28 cellular contexts compared by ENCODE assay signal in the genomic region with DNA sequence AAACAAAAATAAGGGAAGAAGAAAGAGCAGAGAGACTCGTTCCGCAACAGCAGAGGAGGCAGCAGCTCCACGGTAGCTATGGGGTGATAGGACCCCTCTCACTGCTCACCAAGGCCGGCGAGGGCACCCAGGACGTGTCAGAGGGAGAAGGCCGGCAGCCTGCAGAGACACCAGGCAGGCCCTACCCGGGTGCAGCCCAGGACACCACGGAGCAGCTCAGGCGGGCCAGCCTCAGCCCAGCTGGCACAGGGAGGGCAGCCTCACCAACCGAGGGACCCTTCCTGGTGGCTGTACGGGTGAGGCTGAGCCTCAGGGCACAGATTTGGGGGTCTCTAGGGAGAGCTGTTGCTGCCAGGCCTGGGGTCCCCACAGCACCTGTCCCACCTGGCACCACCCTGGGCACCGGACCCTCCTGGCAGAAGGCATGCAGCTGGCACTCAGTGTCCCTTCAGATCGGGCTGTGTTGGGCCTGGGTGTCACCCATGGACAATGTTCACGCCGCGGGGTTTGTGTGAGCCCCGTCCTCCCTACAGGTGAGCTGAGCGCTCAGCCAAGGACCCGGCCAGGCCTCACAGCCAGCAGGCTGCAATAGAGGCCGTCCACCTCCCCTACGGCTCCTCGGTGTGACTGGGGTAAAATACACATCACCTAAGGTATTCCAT. TPM values are rescaled to one million over a fixed set of nuclear protein-coding genes. Genes with fewer than 3 reads are reported as not detected.
A peak's percentile ranks its signal among the peaks of the same experiment; 100 is the strongest.
DNase-seq lines count a peak whose midpoint lies in the region; ATAC-seq and TF ChIP-seq lines count a peak whose summit lies in the region.
"Had no signal": no experiment of that assay in that cellular context is flagged by ENCODE, and none has a peak within 500 bp of the region (broad histone marks: within the 10 kb centered on the region; RNA-seq: fewer than 3 reads in every experiment).

No MANE protein-coding gene starts in this region.

- peak overlapping the region; percentile 67 for H3K27ac Mint-ChIP-seq in neural progenitor cell
- no peak overlapping the region for H3K27ac Mint-ChIP-seq in activated CD8-positive, alpha-beta T cell treated with anti-CD3 and anti-CD28 coated beads, Interleukin-2, amount 10 ng/mL, durations not matched to agents 7 days and 5 days
- H3K27ac Mint-ChIP-seq: activated CD4-positive, alpha-beta memory T cell treated with anti-CD3 and anti-CD28 coated beads for 36 hours; activated naive CD4-positive, alpha-beta T cell treated with anti-CD3 and anti-CD28 coated beads, Interleukin-2, amount 10 ng/mL, durations not matched to agents 7 days and 5 days; brain; T-helper 1 cell treated with Interleukin-12 subunit alpha and Interleukin-12 subunit beta and Interleukin-4 antibody, amounts not matched to agents 30 μg/mL and 1 μg/mL, for 36 hours had no signal

- peaks cover 10% of the 10 kb centered on the region for H3K27me3 Mint-ChIP-seq in neural progenitor cell (ENCODE audit: insufficient read depth, low read depth)
- H3K27me3 Mint-ChIP-seq in activated CD8-positive, alpha-beta T cell treated with anti-CD3 and anti-CD28 coated beads, Interleukin-2, amount 10 ng/mL, durations not matched to agents 7 days and 5 days (ENCODE audit: low read depth) = peaks cover 15% of the 10 kb centered on the region

- no peaks in the 10 kb centered on the region for H3K27me3 ChIP-seq in BLaER1
- H3K27me3 ChIP-seq in colonic mucosa = no peaks in the 10 kb centered on the region
- peaks cover 24% of the 10 kb centered on the region for H3K27me3 ChIP-seq in neural progenitor cell
- H3K27me3 ChIP-seq: upper lobe of left lung had no signal

- POLR2A ChIA-PET in activated CD8-positive, alpha-beta T cell treated with anti-CD3 and anti-CD28 coated beads, Interleukin-2, amount 10 ng/mL, durations not matched to agents 7 days and 5 days (lab: Charles Lee) = no interaction called here

- CTCF ChIA-PET in activated CD8-positive, alpha-beta T cell treated with anti-CD3 and anti-CD28 coated beads, Interleukin-2, amount 10 ng/mL, durations not matched to agents 7 days and 5 days (lab: Charles Lee) = no interaction called here

- H3K36me3 ChIP-seq in BLaER1 (no peaks in the 10 kb centered on the region), KOPT-K1 (ENCODE audit: insufficient read depth, low read length) (no peaks in the 10 kb centered on the region), colonic mucosa (no peaks in the 10 kb centered on the region), neural progenitor cell (no peaks in the 10 kb centered on the region)
- H3K36me3 ChIP-seq: SJSA1, upper lobe of left lung had no signal

- H4K20me1 ChIP-seq in BLaER1 (no peaks in the 10 kb centered on the region), neural progenitor cell (ENCODE audit: low read depth) (no peaks in the 10 kb centered on the region)

- H3K9ac ChIP-seq in BLaER1 (0 out of 2 replicates have a peak overlapping the region, but pooled peaks have one; percentile 21), colonic mucosa (ENCODE audit: low read depth in 2 of 2, low read length in 2 of 2) (no peak overlapping the region), neural progenitor cell (no peak overlapping the region)
- H3K9ac ChIP-seq: GM23248 had no signal

- H3K4me3 ChIP-seq in BLaER1 (no peak overlapping the region), colonic mucosa (no peak overlapping the region), neural progenitor cell (no peak overlapping the region)
- H3K4me3 ChIP-seq: GM23248, SJSA1, skin epidermis, upper lobe of left lung had no signal

- peaks cover 3% of the 10 kb centered on the region for H3K4me1 Mint-ChIP-seq in neural progenitor cell
- H3K4me1 Mint-ChIP-seq in activated CD8-positive, alpha-beta T cell treated with anti-CD3 and anti-CD28 coated beads, Interleukin-2, amount 10 ng/mL, durations not matched to agents 7 days and 5 days (ENCODE audit: low read depth) = peaks cover 9% of the 10 kb centered on the region
- H3K4me1 Mint-ChIP-seq: brain had no signal

- TF ChIP-seq CTCF in colonic mucosa (IDR thresholded peaks at IDR 0.05) (no peak), neural progenitor cell (IDR thresholded peaks at IDR 0.05) (no peak)

- intact Hi-C loops in colonic mucosa (cut with DNase I) = no loop called here

- ATAC-seq in HG03378 (IDR thresholded peaks at IDR 0.05; ENCODE audit: unreplicated experiment) (no peak), GM21526 (IDR thresholded peaks at IDR 0.05; ENCODE audit: low FRiP score, unreplicated experiment) (no peak)
- ATAC-seq in activated CD8-positive, alpha-beta T cell treated with anti-CD3 and anti-CD28 coated beads, Interleukin-2, amount 10 ng/mL, durations not matched to agents 7 days and 5 days = no peak

- no peaks in the 10 kb centered on the region for H3K79me2 ChIP-seq in neural progenitor cell (ENCODE audit: low read depth)

- H3K4me2 ChIP-seq in BLaER1 (peak overlapping the region; percentile 85), neural progenitor cell (no peak overlapping the region)

- no peaks in the 10 kb centered on the region for H3K36me3 Mint-ChIP-seq in neural progenitor cell
- H3K36me3 Mint-ChIP-seq in activated CD8-positive, alpha-beta T cell treated with anti-CD3 and anti-CD28 coated beads, Interleukin-2, amount 10 ng/mL, durations not matched to agents 7 days and 5 days (ENCODE audit: low read depth) = no peaks in the 10 kb centered on the region
- H3K36me3 Mint-ChIP-seq: activated CD4-positive, alpha-beta memory T cell treated with anti-CD3 and anti-CD28 coated beads for 36 hours; activated naive CD4-positive, alpha-beta T cell treated with anti-CD3 and anti-CD28 coated beads, Interleukin-2, amount 10 ng/mL, durations not matched to agents 7 days and 5 days; brain had no signal

- DNase-seq in colonic mucosa (peak; percentile 15), neural progenitor cell (ENCODE audit: low spot score) (no peak), retina (no peak)
- no peak for DNase-seq in activated CD8-positive, alpha-beta T cell treated with anti-CD3 and anti-CD28 coated beads, Interleukin-2, amount 10 ng/mL, durations not matched to agents 7 days and 5 days
- DNase-seq: activated CD4-positive, alpha-beta memory T cell treated with anti-CD3 and anti-CD28 coated beads for 36 hours; activated CD4-positive, CD25-positive, alpha-beta regulatory T cell treated with anti-CD3 and anti-CD28 coated beads, Interleukin-2, amount 50 U/mL, for 72 hours; activated CD8-positive, alpha-beta memory T cell treated with anti-CD3 and anti-CD28 coated beads, Interleukin-2, amount 50 U/mL, for 48 hours; activated naive CD4-positive, alpha-beta T cell treated with anti-CD3 and anti-CD28 coated beads, Interleukin-2, amount 10 ng/mL, durations not matched to agents 7 days and 5 days; cerebellar nuclear complex; COR-L47; DMS79 treated with DMSO at 0.1 percent for 48 hours; glutamatergic neuron; GM23248; IMR-90; NCI-H1105 treated with DMSO at 0.1 percent for 48 hours; NCI-H1930; NCI-H524 treated with DMSO at 0.1 percent for 48 hours had no signal

- no peaks in the 10 kb centered on the region for H3F3A ChIP-seq in neural progenitor cell (ENCODE audit: low read depth)

- H2AFZ ChIP-seq in neural progenitor cell (replicated peaks) = no peak overlapping the region
- H2AFZ ChIP-seq: GM23248 had no signal

- H3K27ac ChIP-seq in BLaER1 = peak overlapping the region; percentile 68
- peak overlapping the region; percentile 11 for H3K27ac ChIP-seq in KOPT-K1 (ENCODE audit: low read depth, low read length, poor library complexity, severe bottlenecking)
- H3K27ac ChIP-seq in colonic mucosa = no peak overlapping the region
- H3K27ac ChIP-seq in neural progenitor cell = no peak overlapping the region
- H3K27ac ChIP-seq: GM23248, SJSA1, skin epidermis, upper lobe of left lung had no signal

- H3K9me3 Mint-ChIP-seq in neural progenitor cell = no peaks in the 10 kb centered on the region
- no peaks in the 10 kb centered on the region for H3K9me3 Mint-ChIP-seq in activated CD8-positive, alpha-beta T cell treated with anti-CD3 and anti-CD28 coated beads, Interleukin-2, amount 10 ng/mL, durations not matched to agents 7 days and 5 days (ENCODE audit: insufficient read depth)
- H3K9me3 Mint-ChIP-seq: activated CD4-positive, alpha-beta memory T cell treated with anti-CD3 and anti-CD28 coated beads for 36 hours; brain; T-helper 1 cell treated with Interleukin-12 subunit alpha and Interleukin-12 subunit beta and Interleukin-4 antibody, amounts not matched to agents 30 μg/mL and 1 μg/mL, for 36 hours had no signal

- H3K9me3 ChIP-seq in BLaER1 (no peaks in the 10 kb centered on the region), KOPT-K1 (ENCODE audit: insufficient read depth, low read length, poor library complexity, severe bottlenecking) (no peaks in the 10 kb centered on the region), colonic mucosa (no peaks in the 10 kb centered on the region), neural progenitor cell (ENCODE audit: low read depth) (no peaks in the 10 kb centered on the region)
- H3K9me3 ChIP-seq: SJSA1, upper lobe of left lung had no signal

- H3K4me1 ChIP-seq in BLaER1 (peaks cover 72% of the 10 kb centered on the region), colonic mucosa (no peaks in the 10 kb centered on the region), neural progenitor cell (no peaks in the 10 kb centered on the region)

- H3K4me3 Mint-ChIP-seq in neural progenitor cell = no peak overlapping the region
- no peak overlapping the region for H3K4me3 Mint-ChIP-seq in activated CD8-positive, alpha-beta T cell treated with anti-CD3 and anti-CD28 coated beads, Interleukin-2, amount 10 ng/mL, durations not matched to agents 7 days and 5 days
- H3K4me3 Mint-ChIP-seq: activated CD4-positive, alpha-beta memory T cell treated with anti-CD3 and anti-CD28 coated beads for 36 hours; activated naive CD4-positive, alpha-beta T cell treated with anti-CD3 and anti-CD28 coated beads, Interleukin-2, amount 10 ng/mL, durations not matched to agents 7 days and 5 days; brain; T-helper 1 cell treated with Interleukin-12 subunit alpha and Interleukin-12 subunit beta and Interleukin-4 antibody, amounts not matched to agents 30 μg/mL and 1 μg/mL, for 36 hours had no signal

RNA-seq across cellular contexts. Expression of gene KCNG2, which starts 21.5 kb away (rescaled TPM):
- total RNA-seq in colonic mucosa = under 1 TPM in 1 of 2 donors, not detected in 1; 0.32 TPM
- total RNA-seq in neural progenitor cell (ENCODE audit: low replicate concordance) = 0.99 TPM in 1 of 2 replicates, not detected in the other
- not detected for total RNA-seq in activated CD8-positive, alpha-beta T cell treated with anti-CD3 and anti-CD28 coated beads, Interleukin-2, amount 10 ng/mL, durations not matched to agents 7 days and 5 days
- total RNA-seq: activated CD4-positive, alpha-beta memory T cell treated with anti-CD3 and anti-CD28 coated beads for 36 hours; GM23248; IMR-90; kidney epithelial cell; pulmonary artery endothelial cell; SJSA1 had no signal

Comparison
In these comparisons a context has a peak if more than half of its experiments do, and no peak if none do; other contexts are left out.
1. H3K27ac ChIP-seq: peak in BLaER1 (single experiment) and KOPT-K1 (single experiment); none in colonic mucosa (single experiment) and neural progenitor cell (single experiment).